ENCODE assay signal across 23 cellular contexts in genomic region chr6:49639177-49639817, GRCh38. TPM values are rescaled to one million over a fixed set of nuclear protein-coding genes. Genes with fewer than 3 reads are reported as not detected.
"Had no signal": no experiment of that assay in that cellular context is flagged by ENCODE, and none has a peak within 500 bp of the region (broad histone marks: within the 10 kb centered on the region; RNA-seq: fewer than 3 reads in every experiment).

No MANE protein-coding gene starts in this region.

- H3K9me3 ChIP-seq: MG63, SJSA1 had no signal

- H3K27ac ChIP-seq: SJSA1, SK-N-MC had no signal

- DNase-seq: KBM-7, MG63, NCI-H1092, NCI-H1105 treated with DMSO at 0.1 percent for 48 hours, NCI-H1417 treated with DMSO at 0.1 percent for 48 hours, NCI-H187, NCI-H2029, NCI-H2081 treated with DMSO at 0.1 percent for 48 hours, NCI-H2171, NCI-H226, NCI-H446, NCI-H510A, NCI-H524 treated with DMSO at 0.1 percent for 48 hours, NCI-H69, NCI-H774, Right ventricle myocardium superior, RPMI8226, SIG-M5 had no signal

- H3K4me1 ChIP-seq: SJSA1 had no signal

- H3K4me1 Mint-ChIP-seq: IgD-negative memory B cell had no signal

- H3K27me3 ChIP-seq: MG63, SJSA1 had no signal

- H3K27ac Mint-ChIP-seq: IgD-negative memory B cell had no signal

- H3K36me3 ChIP-seq: MG63, SJSA1 had no signal

- FAIRE-seq: RCC 7860 had no signal

- H3K4me3 ChIP-seq: MG63, SJSA1, SK-N-MC had no signal

- H3K4me3 Mint-ChIP-seq: IgD-negative memory B cell had no signal

RNA-seq across cellular contexts. Expression of gene RHAG, which starts 2.7 kb away (rescaled TPM):
- total RNA-seq: LHCN-M2, SJSA1 had no signal
- polyA plus RNA-seq: IgD-negative memory B cell had no signal
